11 cellular contexts compared by ENCODE assay signal in genomic region chr17:61493830-61494324, GRCh38. TPM values are rescaled to one million over a fixed set of nuclear protein-coding genes. Genes with fewer than 3 reads are reported as not detected.
"Had no signal": no experiment of that assay in that cellular context is flagged by ENCODE, and none has a peak within 500 bp of the region (broad histone marks: within the 10 kb centered on the region; RNA-seq: fewer than 3 reads in every experiment).

No MANE protein-coding gene starts in this region.

RNA-seq across cellular contexts. Expression of gene TBX4, which starts 41.7 kb away (rescaled TPM):
- total RNA-seq: activated CD4-positive, alpha-beta memory T cell treated with anti-CD3 and anti-CD28 coated beads, Interleukin-2, amount 10 ng/mL, durations not matched to agents 7 days and 5 days; activated CD4-positive, alpha-beta T cell treated with anti-CD3 and anti-CD28 coated beads for 36 hours; activated CD4-positive, alpha-beta T cell treated with anti-CD3 and anti-CD28 coated beads, Interleukin-2, amount 10 ng/mL, durations not matched to agents 7 days and 5 days; activated CD8-positive, alpha-beta memory T cell treated with anti-CD3 and anti-CD28 coated beads, Interleukin-2, amount 10 ng/mL, durations not matched to agents 7 days and 5 days; activated CD8-positive, alpha-beta T cell treated with anti-CD3 and anti-CD28 coated beads, Interleukin-2, amount 10 ng/mL, durations not matched to agents 7 days and 5 days; activated naive CD8-positive, alpha-beta T cell treated with anti-CD3 and anti-CD28 coated beads, Interleukin-2, amount 10 ng/mL, durations not matched to agents 7 days and 5 days; activated T-helper 2 cell treated with anti-CD3 and anti-CD28 coated beads, Interferon-gamma antibody, Interleukin-2, Interleukin-4, amounts not matched to agents 10 μg/mL and 5 μg/mL and 100 μg/mL, durations not matched to agents 14 hours and 24 hours and 36 hours; ascending aorta; bronchial epithelial cell; chondrocyte; WTC11 had no signal
